In genomic region chr3:10421996-10422395, GRCh38 we compare ENCODE assay signal across 23 cellular contexts.
"Had no signal": no experiment of that assay in that cellular context is flagged by ENCODE, and none has a peak within 500 bp of the region (broad histone marks: within the 10 kb centered on the region; RNA-seq: fewer than 3 reads in every experiment).

No MANE protein-coding gene starts in this region.

- H3K4me3 Mint-ChIP-seq: activated CD4-positive, alpha-beta T cell treated with anti-CD3 and anti-CD28 coated beads, Interleukin-2, amount 10 ng/mL, durations not matched to agents 7 days and 5 days; activated CD8-positive, alpha-beta memory T cell treated with anti-CD3 and anti-CD28 coated beads, Interleukin-2, amount 10 ng/mL, durations not matched to agents 7 days and 5 days; activated CD8-positive, alpha-beta T cell treated with anti-CD3 and anti-CD28 coated beads for 36 hours; activated naive CD8-positive, alpha-beta T cell treated with anti-CD3 and anti-CD28 coated beads, Interleukin-2, amount 50 U/mL, for 24 hours; immature natural killer cell; naive B cell; neural crest cell; stimulated activated naive CD8-positive, alpha-beta T cell treated with anti-CD3 and anti-CD28 coated beads, Interleukin-15, amount 100 ng/mL, for 72 hours; T-helper 2 cell treated with Interferon-gamma antibody and Interleukin-4, amounts not matched to agents 5 μg/mL and 100 μg/mL, for 36 hours had no signal

- H3K9me3 ChIP-seq: body of pancreas, lower lobe of right lung, tibial artery had no signal

- H3K36me3 Mint-ChIP-seq: activated CD8-positive, alpha-beta memory T cell treated with anti-CD3 and anti-CD28 coated beads, Interleukin-2, amount 10 ng/mL, durations not matched to agents 7 days and 5 days; immature natural killer cell; naive B cell had no signal

- H3K27me3 Mint-ChIP-seq: activated CD4-positive, alpha-beta T cell treated with anti-CD3 and anti-CD28 coated beads, Interleukin-2, amount 10 ng/mL, durations not matched to agents 7 days and 5 days; activated CD8-positive, alpha-beta T cell treated with anti-CD3 and anti-CD28 coated beads for 36 hours; activated naive CD8-positive, alpha-beta T cell treated with anti-CD3 and anti-CD28 coated beads, Interleukin-2, amount 50 U/mL, for 24 hours; stimulated activated naive CD8-positive, alpha-beta T cell treated with anti-CD3 and anti-CD28 coated beads, Interleukin-15, amount 100 ng/mL, for 72 hours had no signal

- H3K4me3 ChIP-seq: body of pancreas, cardiac muscle cell, lower lobe of right lung, tibial artery had no signal

- H3K27ac Mint-ChIP-seq: activated CD4-positive, alpha-beta T cell treated with anti-CD3 and anti-CD28 coated beads, Interleukin-2, amount 10 ng/mL, durations not matched to agents 7 days and 5 days; activated CD8-positive, alpha-beta memory T cell treated with anti-CD3 and anti-CD28 coated beads, Interleukin-2, amount 10 ng/mL, durations not matched to agents 7 days and 5 days; activated CD8-positive, alpha-beta T cell treated with anti-CD3 and anti-CD28 coated beads for 36 hours; activated naive CD8-positive, alpha-beta T cell treated with anti-CD3 and anti-CD28 coated beads, Interleukin-2, amount 50 U/mL, for 24 hours; immature natural killer cell; T-helper 2 cell treated with Interferon-gamma antibody and Interleukin-4, amounts not matched to agents 5 μg/mL and 100 μg/mL, for 36 hours had no signal

- H3K27ac ChIP-seq: body of pancreas, cardiac muscle cell, epithelial cell of prostate, lower lobe of right lung, tibial artery, VCaP had no signal

- H3K27me3 ChIP-seq: cardiac muscle cell had no signal

- H3K9me3 Mint-ChIP-seq: activated CD4-positive, alpha-beta T cell treated with anti-CD3 and anti-CD28 coated beads, Interleukin-2, amount 10 ng/mL, durations not matched to agents 7 days and 5 days; activated CD8-positive, alpha-beta T cell treated with anti-CD3 and anti-CD28 coated beads for 36 hours; activated naive CD8-positive, alpha-beta T cell treated with anti-CD3 and anti-CD28 coated beads, Interleukin-2, amount 50 U/mL, for 24 hours; immature natural killer cell; naive B cell; neural crest cell; stimulated activated naive CD8-positive, alpha-beta T cell treated with anti-CD3 and anti-CD28 coated beads, Interleukin-15, amount 100 ng/mL, for 72 hours; T-helper 2 cell treated with Interferon-gamma antibody and Interleukin-4, amounts not matched to agents 5 μg/mL and 100 μg/mL, for 36 hours had no signal

- H3K36me3 ChIP-seq: cardiac muscle cell, lower lobe of right lung, tibial artery had no signal

- H3K4me1 Mint-ChIP-seq: immature natural killer cell, neural crest cell had no signal

- DNase-seq: activated CD4-positive, alpha-beta T cell treated with anti-CD3 and anti-CD28 coated beads, Interleukin-2, amount 10 ng/mL, durations not matched to agents 7 days and 5 days; activated CD4-positive, CD25-positive, alpha-beta regulatory T cell treated with anti-CD3 and anti-CD28 coated beads, Interleukin-2, amount 50 U/mL, for 72 hours; activated CD8-positive, alpha-beta memory T cell treated with anti-CD3 and anti-CD28 coated beads, Interleukin-2, amount 10 ng/mL, durations not matched to agents 7 days and 5 days; activated CD8-positive, alpha-beta T cell treated with anti-CD3 and anti-CD28 coated beads for 36 hours; activated effector memory CD4-positive, alpha-beta T cell treated with anti-CD3 and anti-CD28 coated beads, Interleukin-2, amount 50 U/mL, for 16 hours; activated naive CD4-positive, alpha-beta T cell treated with anti-CD3 and anti-CD28 coated beads, Interleukin-2, amount 50 U/mL, for 16 hours; activated naive CD8-positive, alpha-beta T cell treated with anti-CD3 and anti-CD28 coated beads, Interleukin-2, amount 50 U/mL, for 24 hours; activated T-cell treated with anti-CD3 and anti-CD28 coated beads for 4 hours; anterior cingulate cortex; body of pancreas; immature natural killer cell; lower lobe of right lung; mesendoderm; naive B cell; stimulated activated CD4-positive, alpha-beta T cell treated with anti-CD3 and anti-CD28 coated beads, Interleukin-4, amount 100 ng/mL, for 24 hours; stimulated activated naive CD8-positive, alpha-beta T cell treated with anti-CD3 and anti-CD28 coated beads, Interleukin-15, amount 100 ng/mL, for 72 hours; tibial artery had no signal

- ATAC-seq: activated CD8-positive, alpha-beta memory T cell treated with anti-CD3 and anti-CD28 coated beads, Interleukin-2, amount 10 ng/mL, durations not matched to agents 7 days and 5 days; activated CD8-positive, alpha-beta T cell treated with anti-CD3 and anti-CD28 coated beads for 36 hours; activated naive CD8-positive, alpha-beta T cell treated with anti-CD3 and anti-CD28 coated beads, Interleukin-2, amount 50 U/mL, for 24 hours; body of pancreas; left lobe of liver; lower lobe of right lung; stimulated activated naive CD8-positive, alpha-beta T cell treated with anti-CD3 and anti-CD28 coated beads, Interleukin-15, amount 100 ng/mL, for 72 hours had no signal

- H3K4me1 ChIP-seq: body of pancreas, lower lobe of right lung, tibial artery had no signal
